Comparison of ENCODE assay signal across 13 cellular contexts in the genomic region with DNA sequence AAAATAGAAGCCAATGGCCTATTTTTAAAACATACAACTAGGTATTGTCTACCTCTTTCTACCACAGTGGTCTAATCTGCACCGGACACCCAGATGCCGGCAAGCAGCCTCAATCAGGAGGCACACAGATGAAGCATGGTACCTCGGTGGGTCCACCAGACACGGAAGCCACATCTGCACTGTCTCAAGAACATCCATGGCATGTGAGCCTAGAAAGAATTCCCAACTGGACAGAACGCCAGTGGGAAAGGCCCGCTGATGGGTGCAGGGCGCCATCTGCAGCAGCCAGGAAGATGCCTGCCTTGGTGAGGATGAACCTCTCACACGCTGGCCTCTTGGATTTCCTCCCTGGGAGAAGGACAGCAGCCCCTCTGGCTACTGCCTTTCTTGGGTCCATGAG.
DNase-seq lines count a peak whose midpoint lies in the region; ATAC-seq and TF ChIP-seq lines count a peak whose summit lies in the region.
"Had no signal": no experiment of that assay in that cellular context is flagged by ENCODE, and none has a peak within 500 bp of the region (broad histone marks: within the 10 kb centered on the region; RNA-seq: fewer than 3 reads in every experiment).

No MANE protein-coding gene starts in this region.

- H3K27ac ChIP-seq in PC-9 (no peak overlapping the region), ascending aorta (peak overlapping the region; percentile 96 to 98), lower lobe of right lung (peak overlapping the region; percentile 77), suprapubic skin (peak overlapping the region; percentile 39)
- H3K27ac ChIP-seq: BLaER1 treated with 17β-estradiol and CSF1 and Interleukin-3, amounts not matched to agents 10 nM and 100 nM had no signal

- ATAC-seq in lower lobe of right lung = no peak

- POLR2A ChIA-PET in PC-9 (lab: Charles Lee; ENCODE audit: unreplicated experiment) = no interaction called here

- no peaks in the 10 kb centered on the region for H4K20me1 ChIP-seq in PC-9 (ENCODE audit: insufficient read depth)

- DNase-seq in PC-9 = no peak
- no peak for DNase-seq in ascending aorta (ENCODE audit: low spot score in 2 of 2)
- DNase-seq in lower lobe of right lung = no peak
- no peak for DNase-seq in suprapubic skin (ENCODE audit: low spot score in 2 of 2)
- no peak for DNase-seq in 8988T
- DNase-seq in stimulated activated CD4-positive, alpha-beta T cell treated with anti-CD3 and anti-CD28 coated beads, Interleukin-4, amount 100 ng/mL, for 24 hours = no peak
- DNase-seq in DMS153 treated with DMSO at 0.1 percent for 48 hours (lab: John Stamatoyannopoulos, UW; ENCODE audit: unreplicated experiment) = no peak
- DNase-seq: activated CD4-positive, alpha-beta T cell treated with anti-CD3 and anti-CD28 coated beads, Interleukin-2, amount 50 U/mL, for 1 hour; NCI-H446; occipital lobe; OCI-M1; stimulated activated CD8-positive, alpha-beta memory T cell treated with anti-CD3 and anti-CD28 coated beads, Interleukin-4, amount 100 ng/mL, for 48 hours had no signal

- H3K9me2 ChIP-seq in PC-9 (ENCODE audit: insufficient read depth) = no peaks in the 10 kb centered on the region

- no peaks in the 10 kb centered on the region for H3K79me2 ChIP-seq in PC-9 (ENCODE audit: low read depth)

- no peak for TF ChIP-seq POLR2A in suprapubic skin (IDR thresholded peaks at IDR 0.05)

- WGBS in suprapubic skin = 96% methylated on average over 8 of the region's 8 CpGs

- BruUV-seq in PC-9 (replicated peaks; lab: Mats Ljungman, UMichigan) = TSS peak; percentile 78

- no peak overlapping the region for H2AFZ ChIP-seq in PC-9

- no peak for TF ChIP-seq EP300 in suprapubic skin (IDR thresholded peaks at IDR 0.05)

- TF ChIP-seq CTCF in PC-9 (conservative IDR thresholded peaks at IDR 0.05) (no peak), ascending aorta (IDR thresholded peaks at IDR 0.05) (no peak), lower lobe of right lung (IDR thresholded peaks at IDR 0.05) (no peak), suprapubic skin (IDR thresholded peaks at IDR 0.05) (no peak)

- H3K36me3 ChIP-seq in PC-9 (ENCODE audit: low read depth) (no peaks in the 10 kb centered on the region), ascending aorta (peaks cover 0 to 9% of the 10 kb centered on the region in 2 donors), lower lobe of right lung (peaks cover 8% of the 10 kb centered on the region), suprapubic skin (peaks cover 4% of the 10 kb centered on the region)

- H3K9me3 ChIP-seq in PC-9 (ENCODE audit: insufficient read depth, low read depth) (no peaks in the 10 kb centered on the region), ascending aorta (no peaks in the 10 kb centered on the region), lower lobe of right lung (no peaks in the 10 kb centered on the region), suprapubic skin (no peaks in the 10 kb centered on the region)
- H3K9me3 ChIP-seq: BLaER1 treated with 17β-estradiol and CSF1 and Interleukin-3, amounts not matched to agents 10 nM and 100 nM had no signal

- no peak overlapping the region for H3K4me2 ChIP-seq in PC-9
- H3K4me2 ChIP-seq: BLaER1 treated with 17β-estradiol and CSF1 and Interleukin-3, amounts not matched to agents 10 nM and 100 nM had no signal

- intact Hi-C loops in PC-9 (cut with micrococcal nuclease; ENCODE audit: unreplicated experiment) = no loop called here
- intact Hi-C loops in ascending aorta (cut with DNase I) = loop anchor here (10.0 kb wide), 1 partner anchor 485 kb away; a partner anchor contains a TSS
- intact Hi-C loops in lower lobe of right lung (cut with DNase I) = no loop called here

- H3K4me3 ChIP-seq in PC-9 = no peak overlapping the region
- H3K4me3 ChIP-seq in ascending aorta = no peak overlapping the region
- no peak overlapping the region for H3K4me3 ChIP-seq in lower lobe of right lung
- no peak overlapping the region for H3K4me3 ChIP-seq in suprapubic skin
- H3K4me3 ChIP-seq: BLaER1 treated with 17β-estradiol and CSF1 and Interleukin-3, amounts not matched to agents 10 nM and 100 nM had no signal

- no peaks in the 10 kb centered on the region for H3F3A ChIP-seq in PC-9 (ENCODE audit: insufficient read depth, low read depth)

- H3K27me3 ChIP-seq in PC-9 (ENCODE audit: insufficient read depth, low read depth) (no peaks in the 10 kb centered on the region), ascending aorta (no peaks in the 10 kb centered on the region), lower lobe of right lung (ENCODE audit: low read depth) (no peaks in the 10 kb centered on the region), suprapubic skin (no peaks in the 10 kb centered on the region)
- H3K27me3 ChIP-seq: BLaER1 treated with 17β-estradiol and CSF1 and Interleukin-3, amounts not matched to agents 10 nM and 100 nM had no signal

- CTCF ChIA-PET in PC-9 (lab: Charles Lee) = interaction anchor here (1.1 kb wide), 1 partner anchor 210 kb away, joined by 4 read pairs; no protein-coding TSS in a partner anchor

- H3K4me1 ChIP-seq in PC-9 (replicated peaks; ENCODE audit: insufficient read depth) (no peaks in the 10 kb centered on the region), ascending aorta (peaks cover 27 to 65% of the 10 kb centered on the region in 2 donors), lower lobe of right lung (peaks cover 54% of the 10 kb centered on the region), suprapubic skin (peaks cover 66% of the 10 kb centered on the region)
